1 cellular context compared by ENCODE assay signal in the genomic region with DNA sequence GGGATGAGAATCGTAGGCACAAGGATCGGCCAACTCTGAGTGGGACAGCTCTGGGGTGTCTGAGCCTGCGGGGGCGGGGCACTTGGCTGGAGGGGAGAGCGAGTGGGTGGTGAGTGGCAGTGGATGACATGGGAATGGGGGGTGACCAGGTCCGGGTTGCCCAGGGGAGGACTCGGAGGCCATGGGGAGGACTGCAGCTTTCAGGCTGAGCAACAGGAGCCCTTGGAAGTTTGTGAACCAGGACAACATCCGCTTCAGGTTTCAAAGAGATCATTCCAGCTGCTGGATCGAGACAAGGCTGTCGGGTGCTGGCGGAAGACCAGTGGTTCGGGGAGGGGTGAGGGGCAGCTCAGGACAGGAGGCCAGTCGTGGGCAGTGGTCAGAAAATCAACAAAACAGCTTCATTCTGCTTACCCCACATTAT.
A peak's percentile ranks its signal among the peaks of the same experiment; 100 is the strongest.
TF ChIP-seq lines count a peak whose summit lies in the region.

No MANE protein-coding gene starts in this region.

TF ChIP-seq in HepG2, 621 proteins besides CTCF, POLR2A, EP300 and RAD21 (continued from another document):
- no peak for TF ChIP-seq THAP9 (CRISPR knock-in tag; IDR thresholded peaks at IDR 0.05; ENCODE audit: borderline replicate concordance)
- no peak for TF ChIP-seq ZBTB14 (CRISPR knock-in tag; IDR thresholded peaks at IDR 0.05)
- no peak for TF ChIP-seq ZNF562 (CRISPR knock-in tag; IDR thresholded peaks at IDR 0.05; ENCODE audit: borderline replicate concordance)
- TF ChIP-seq, protein P1, sequence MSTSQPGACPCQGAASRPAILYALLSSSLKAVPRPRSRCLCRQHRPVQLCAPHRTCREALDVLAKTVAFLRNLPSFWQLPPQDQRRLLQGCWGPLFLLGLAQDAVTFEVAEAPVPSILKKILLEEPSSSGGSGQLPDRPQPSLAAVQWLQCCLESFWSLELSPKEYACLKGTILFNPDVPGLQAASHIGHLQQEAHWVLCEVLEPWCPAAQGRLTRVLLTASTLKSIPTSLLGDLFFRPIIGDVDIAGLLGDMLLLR (CRISPR knock-in tag; IDR thresholded peaks at IDR 0.05): no peak
- no peak for TF ChIP-seq ZNF230 (CRISPR knock-in tag; IDR thresholded peaks at IDR 0.05)
- no peak for TF ChIP-seq ZNF24 (IDR thresholded peaks at IDR 0.05)
- TF ChIP-seq ZBTB7B (CRISPR knock-in tag; IDR thresholded peaks at IDR 0.05): no peak
- no peak for TF ChIP-seq ZNF350 (CRISPR knock-in tag; IDR thresholded peaks at IDR 0.05; ENCODE audit: borderline replicate concordance, low read depth)
- no peak for TF ChIP-seq TP53 (CRISPR knock-in tag; conservative IDR thresholded peaks at IDR 0.05)
- TF ChIP-seq TSC22D2 (CRISPR knock-in tag; IDR thresholded peaks at IDR 0.05; ENCODE audit: borderline replicate concordance): no peak
- no peak for TF ChIP-seq SIX4 (CRISPR knock-in tag; IDR thresholded peaks at IDR 0.05)
- peak; percentile 4; the same call in 1 of the 2 replicates for TF ChIP-seq ZNF451 (CRISPR knock-in tag; IDR thresholded peaks at IDR 0.05)
- TF ChIP-seq ZC3H13 (CRISPR knock-in tag; IDR thresholded peaks at IDR 0.05): no peak
- no peak for TF ChIP-seq KLF9 (CRISPR knock-in tag; IDR thresholded peaks at IDR 0.05; ENCODE audit: low read depth)
- TF ChIP-seq IRF2 (CRISPR knock-in tag; IDR thresholded peaks at IDR 0.05): no peak
- no peak for TF ChIP-seq ZNF253 (CRISPR knock-in tag; IDR thresholded peaks at IDR 0.05; ENCODE audit: borderline replicate concordance)
- TF ChIP-seq KLF11 (CRISPR knock-in tag; IDR thresholded peaks at IDR 0.05): no peak
- TF ChIP-seq NRL (CRISPR knock-in tag; IDR thresholded peaks at IDR 0.05; ENCODE audit: borderline replicate concordance): no peak
- no peak for TF ChIP-seq ZNF121 (CRISPR knock-in tag; IDR thresholded peaks at IDR 0.05)
- TF ChIP-seq EEA1 (CRISPR knock-in tag; IDR thresholded peaks at IDR 0.05; ENCODE audit: borderline replicate concordance): no peak
- TF ChIP-seq, protein P2, sequence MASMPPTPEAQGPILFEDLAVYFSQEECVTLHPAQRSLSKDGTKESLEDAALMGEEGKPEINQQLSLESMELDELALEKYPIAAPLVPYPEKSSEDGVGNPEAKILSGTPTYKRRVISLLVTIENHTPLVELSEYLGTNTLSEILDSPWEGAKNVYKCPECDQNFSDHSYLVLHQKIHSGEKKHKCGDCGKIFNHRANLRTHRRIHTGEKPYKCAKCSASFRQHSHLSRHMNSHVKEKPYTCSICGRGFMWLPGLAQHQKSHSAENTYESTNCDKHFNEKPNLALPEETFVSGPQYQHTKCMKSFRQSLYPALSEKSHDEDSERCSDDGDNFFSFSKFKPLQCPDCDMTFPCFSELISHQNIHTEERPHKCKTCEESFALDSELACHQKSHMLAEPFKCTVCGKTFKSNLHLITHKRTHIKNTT (CRISPR knock-in tag; IDR thresholded peaks at IDR 0.05): no peak
- TF ChIP-seq PTBP1 (IDR thresholded peaks at IDR 0.05; ENCODE audit: low read depth, low read length, poor library complexity, severe bottlenecking): no peak
- TF ChIP-seq ZNF782 (CRISPR knock-in tag; IDR thresholded peaks at IDR 0.05; ENCODE audit: borderline replicate concordance): no peak
- TF ChIP-seq ZNF687 (CRISPR knock-in tag; IDR thresholded peaks at IDR 0.05): 0 out of 2 replicates have a peak, but pooled peaks have one; percentile 74
- TF ChIP-seq ZNF501 (CRISPR knock-in tag; IDR thresholded peaks at IDR 0.05): peak; percentile 32; the same call in 1 of the 2 replicates
- TF ChIP-seq ZBTB8A (CRISPR knock-in tag; IDR thresholded peaks at IDR 0.05; ENCODE audit: borderline replicate concordance, low read depth): 0 out of 2 replicates have a peak, but pooled peaks have one; percentile 40
- no peak for TF ChIP-seq STAT6 (CRISPR knock-in tag; IDR thresholded peaks at IDR 0.05; ENCODE audit: borderline replicate concordance)
